ENCODE assay signal across 34 cellular contexts in genomic region chr17:52762147-52762793, GRCh38.
"Had no signal": no experiment of that assay in that cellular context is flagged by ENCODE, and none has a peak within 500 bp of the region (broad histone marks: within the 10 kb centered on the region; RNA-seq: fewer than 3 reads in every experiment).

No MANE protein-coding gene starts in this region.

- H3K4me1 Mint-ChIP-seq: central memory CD8-positive, alpha-beta T cell; stimulated activated memory B cell treated with anti-CD40 and anti-IgM and Interleukin-4, amounts not matched to agents 10 μg/mL and 1 μg/mL and 100 μg/mL, for 72 hours; stimulated activated naive CD8-positive, alpha-beta T cell treated with anti-CD3 and anti-CD28 coated beads, Interleukin-15, amount 100 ng/mL, for 72 hours had no signal

- FAIRE-seq: endometrium, frontal cortex, kidney, small intestine, TTC549 had no signal

- H3K4me2 ChIP-seq: hepatocyte had no signal

- H3K36me3 Mint-ChIP-seq: activated naive CD4-positive, alpha-beta T cell treated with anti-CD3 and anti-CD28 coated beads, Interleukin-2, amount 50 U/mL, for 72 hours; stimulated activated memory B cell treated with anti-CD40 and anti-IgM and Interleukin-4, amounts not matched to agents 10 μg/mL and 1 μg/mL and 100 μg/mL, for 72 hours had no signal

- H3K27ac ChIP-seq: breast epithelium, epithelial cell of prostate, esophagus squamous epithelium, hepatocyte, lower lobe of right lung, sigmoid colon, thyroid gland, upper lobe of left lung, vagina, VCaP had no signal

- H3K79me2 ChIP-seq: hepatocyte had no signal

- H3K9me3 ChIP-seq: breast epithelium, thyroid gland, upper lobe of left lung, vagina had no signal

- H3K36me3 ChIP-seq: breast epithelium, esophagus squamous epithelium, lower lobe of right lung, sigmoid colon, thyroid gland, upper lobe of left lung, vagina had no signal

- H3K27me3 Mint-ChIP-seq: central memory CD8-positive, alpha-beta T cell; natural killer cell treated with Interleukin-12 subunit alpha and Interleukin-12 subunit beta and Interleukin-15 and Interleukin-18, amount 100 ng/mL, for 72 hours; stimulated activated memory B cell treated with anti-CD40 and anti-IgM and Interleukin-4, amounts not matched to agents 10 μg/mL and 1 μg/mL and 100 μg/mL, for 72 hours; stimulated activated naive CD8-positive, alpha-beta T cell treated with anti-CD3 and anti-CD28 coated beads, Interleukin-15, amount 100 ng/mL, for 72 hours had no signal

- H2AFZ ChIP-seq: hepatocyte had no signal

- H3K4me3 Mint-ChIP-seq: activated T-cell treated with anti-CD3 and anti-CD28 coated beads, Interleukin-2, amount 50 U/mL, for 72 hours; central memory CD8-positive, alpha-beta T cell; natural killer cell treated with Interleukin-12 subunit alpha and Interleukin-12 subunit beta and Interleukin-15 and Interleukin-18, amount 100 ng/mL, for 72 hours; stimulated activated memory B cell treated with anti-CD40 and anti-IgM and Interleukin-4, amounts not matched to agents 10 μg/mL and 1 μg/mL and 100 μg/mL, for 72 hours; stimulated activated naive CD8-positive, alpha-beta T cell treated with anti-CD3 and anti-CD28 coated beads, Interleukin-15, amount 100 ng/mL, for 72 hours; T-helper 1 cell treated with Interleukin-12 subunit alpha and Interleukin-12 subunit beta and Interleukin-4 antibody, amounts not matched to agents 30 μg/mL and 1 μg/mL, for 36 hours had no signal

- ATAC-seq: activated naive CD4-positive, alpha-beta T cell treated with anti-CD3 and anti-CD28 coated beads, Interleukin-2, amount 50 U/mL, for 72 hours; activated T-cell treated with anti-CD3 and anti-CD28 coated beads, Interleukin-2, amount 50 U/mL, for 72 hours; lower lobe of right lung; mucosa of descending colon; natural killer cell treated with Interleukin-12 subunit alpha and Interleukin-12 subunit beta and Interleukin-15 and Interleukin-18, amount 100 ng/mL, for 72 hours; stimulated activated memory B cell treated with anti-CD40 and anti-IgM and Interleukin-4, amounts not matched to agents 10 μg/mL and 1 μg/mL and 100 μg/mL, for 72 hours; stimulated activated naive CD8-positive, alpha-beta T cell treated with anti-CD3 and anti-CD28 coated beads, Interleukin-15, amount 100 ng/mL, for 72 hours had no signal

- H3K27me3 ChIP-seq: breast epithelium, esophagus squamous epithelium, hepatocyte, sigmoid colon, thyroid gland, upper lobe of left lung, vagina had no signal

- DNase-seq: activated CD4-positive, alpha-beta T cell treated with anti-CD3 and anti-CD28 coated beads for 4 hours; activated CD4-positive, alpha-beta T cell treated with anti-CD3 and anti-CD28 coated beads, Interleukin-2, amount 50 U/mL, for 4 hours; activated naive CD4-positive, alpha-beta T cell; activated T-cell treated with anti-CD3 and anti-CD28 coated beads for 4 hours; activated T-cell treated with anti-CD3 and anti-CD28 coated beads, Interleukin-2, amount 50 U/mL, for 72 hours; dermis blood vessel endothelial cell; effector CD8-positive, alpha-beta T cell; esophagus squamous epithelium; kidney; lower lobe of right lung; mucosa of descending colon; sigmoid colon; small intestine; stimulated activated CD4-positive, alpha-beta T cell treated with anti-CD3 and anti-CD28 coated beads, Interleukin-1b, Interleukin-23, amount 100 ng/mL, for 48 hours; stimulated activated CD4-positive, alpha-beta T cell treated with anti-CD3 and anti-CD28 coated beads, Interleukin-4, amount 100 ng/mL, for 4 hours; stimulated activated CD8-positive, alpha-beta memory T cell treated with anti-CD3 and anti-CD28 coated beads, Interleukin-4, amount 100 ng/mL, for 48 hours; stimulated activated naive CD8-positive, alpha-beta T cell treated with anti-CD3 and anti-CD28 coated beads, Interleukin-15, amount 100 ng/mL, for 72 hours; substantia nigra; T-helper 9 cell; thyroid gland had no signal

- H3K4me1 ChIP-seq: breast epithelium, esophagus squamous epithelium, lower lobe of right lung, sigmoid colon, thyroid gland, upper lobe of left lung, vagina had no signal

- H3K4me3 ChIP-seq: breast epithelium, esophagus squamous epithelium, hepatocyte, lower lobe of right lung, mucosa of descending colon, sigmoid colon, thyroid gland, upper lobe of left lung, vagina had no signal

- H3K27ac Mint-ChIP-seq: activated naive CD4-positive, alpha-beta T cell treated with anti-CD3 and anti-CD28 coated beads, Interleukin-2, amount 50 U/mL, for 72 hours; activated T-cell treated with anti-CD3 and anti-CD28 coated beads, Interleukin-2, amount 50 U/mL, for 72 hours; natural killer cell treated with Interleukin-12 subunit alpha and Interleukin-12 subunit beta and Interleukin-15 and Interleukin-18, amount 100 ng/mL, for 72 hours; stimulated activated memory B cell treated with anti-CD40 and anti-IgM and Interleukin-4, amounts not matched to agents 10 μg/mL and 1 μg/mL and 100 μg/mL, for 72 hours; stimulated activated naive CD8-positive, alpha-beta T cell treated with anti-CD3 and anti-CD28 coated beads, Interleukin-15, amount 100 ng/mL, for 72 hours; T-helper 1 cell treated with Interleukin-12 subunit alpha and Interleukin-12 subunit beta and Interleukin-4 antibody, amounts not matched to agents 30 μg/mL and 1 μg/mL, for 36 hours had no signal
